In genomic region chr5:45094876-45095275, GRCh38 we compare ENCODE assay signal across 20 cellular contexts.
"Had no signal": no experiment of that assay in that cellular context is flagged by ENCODE, and none has a peak within 500 bp of the region (broad histone marks: within the 10 kb centered on the region; RNA-seq: fewer than 3 reads in every experiment).

No MANE protein-coding gene starts in this region.

- FAIRE-seq: frontal cortex, islet of Langerhans had no signal

- ATAC-seq: esophagus mucosa; heart left ventricle; naive thymus-derived CD8-positive, alpha-beta T cell; sciatic nerve; stimulated activated memory B cell treated with anti-CD40 and anti-IgM and Interleukin-4, amounts not matched to agents 10 μg/mL and 1 μg/mL and 100 μg/mL, for 72 hours; upper lobe of right lung had no signal

- H3K4me1 ChIP-seq: heart left ventricle, spleen, tibial artery, upper lobe of right lung, vagina had no signal

- DNase-seq: dorsolateral prefrontal cortex; effector CD8-positive, alpha-beta T cell; heart left ventricle; hypothalamus; kidney glomerular epithelial cell; mesendoderm; naive thymus-derived CD8-positive, alpha-beta T cell; spleen; stimulated activated CD4-positive, alpha-beta T cell treated with anti-CD3 and anti-CD28 coated beads, Interleukin-15, amount 100 ng/mL, for 24 hours; stimulated activated CD4-positive, alpha-beta T cell treated with anti-CD3 and anti-CD28 coated beads, Interleukin-1b, Interleukin-23, amount 100 ng/mL, for 48 hours; stimulated activated CD4-positive, alpha-beta T cell treated with anti-CD3 and anti-CD28 coated beads, Interleukin-4, amount 100 ng/mL, for 24 hours; tibial artery; upper lobe of right lung had no signal

- H3K27ac ChIP-seq: dorsolateral prefrontal cortex, heart left ventricle, neutrophil, spleen, tibial artery, upper lobe of right lung, vagina had no signal

- H3K9me3 ChIP-seq: heart left ventricle, neutrophil, tibial artery, upper lobe of right lung, vagina had no signal

- H3K4me3 ChIP-seq: dorsolateral prefrontal cortex, heart left ventricle, spleen, tibial artery, upper lobe of right lung, vagina had no signal

- H3K27me3 ChIP-seq: dorsolateral prefrontal cortex, heart left ventricle, neutrophil, spleen, tibial artery, upper lobe of right lung, vagina had no signal

- H3K36me3 ChIP-seq: heart left ventricle, neutrophil, spleen, tibial artery, upper lobe of right lung, vagina had no signal
